ENCODE assay signal across 15 cellular contexts in the genomic region with DNA sequence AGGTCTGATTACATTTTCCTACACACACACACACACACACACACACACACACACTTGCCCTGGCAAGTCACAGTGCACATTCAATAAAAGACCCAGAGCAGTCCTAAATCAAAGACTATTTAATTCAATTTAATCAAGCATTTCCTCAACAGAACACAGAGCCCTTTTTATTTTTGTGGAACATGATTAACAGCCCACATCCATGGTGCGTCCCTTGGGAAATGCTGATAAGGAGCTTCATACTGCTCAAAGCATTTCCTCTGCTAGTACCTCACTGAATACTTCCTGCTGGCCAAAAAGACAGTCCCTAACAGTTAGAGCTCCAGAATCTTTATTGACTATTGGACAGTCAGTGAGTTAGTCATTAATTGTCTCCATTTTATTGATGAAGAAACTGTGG. TPM values are rescaled to one million over a fixed set of nuclear protein-coding genes. Genes with fewer than 3 reads are reported as not detected.
DNase-seq lines count a peak whose midpoint lies in the region; ATAC-seq lines count a peak whose summit lies in the region.
"Had no signal": no experiment of that assay in that cellular context is flagged by ENCODE, and none has a peak within 500 bp of the region (broad histone marks: within the 10 kb centered on the region; RNA-seq: fewer than 3 reads in every experiment).

No MANE protein-coding gene starts in this region.

- no peaks in the 10 kb centered on the region for H3K27me3 ChIP-seq in adipocyte (replicated peaks; ENCODE audit: control insufficient read depth, insufficient read depth, low read length)

- H3K36me3 ChIP-seq in adipocyte (ENCODE audit: control insufficient read depth, insufficient read depth, low read length, severe bottlenecking), result no peaks in the 10 kb centered on the region
- H3K36me3 ChIP-seq: prostate gland had no signal

- H3K4me1 ChIP-seq in adipocyte (ENCODE audit: control insufficient read depth, insufficient read depth, low read length), result peaks cover 18% of the 10 kb centered on the region
- H3K4me1 ChIP-seq: prostate gland had no signal

- no peak overlapping the region for H3K9ac ChIP-seq in adipocyte (ENCODE audit: low read length)

- no peak overlapping the region for H3K4me3 ChIP-seq in adipocyte (ENCODE audit: low read length)
- H3K4me3 ChIP-seq: prostate gland had no signal

- intact Hi-C loops in left cardiac atrium (cut with DNase I), result loop anchor here in 1 of 2 donors (10.0 kb wide), 1 partner anchor 71 kb away; a partner anchor contains a TSS
- intact Hi-C loops in sciatic nerve (cut with DNase I), result no loop called here

- peaks cover 6% of the 10 kb centered on the region for H3K9me3 ChIP-seq in adipocyte (ENCODE audit: control insufficient read depth, low read length)
- H3K9me3 ChIP-seq: prostate gland had no signal

- DNase-seq in EH (ENCODE audit: low read depth) (peak; percentile 57), adipocyte (ENCODE audit: low read depth) (peak; percentile 50), left cardiac atrium (peak; percentile 61), sciatic nerve (ENCODE audit: low spot score) (no peak), SIG-M5 treated with dmso at 0.1 percent for 504 hours (lab: John Stamatoyannopoulos, UW; ENCODE audit: unreplicated experiment) (no peak), globus pallidus (ENCODE audit: low spot score) (no peak), NCI-H446 (lab: John Stamatoyannopoulos, UW) (no peak)
- DNase-seq: activated CD4-positive, alpha-beta T cell treated with anti-CD3 and anti-CD28 coated beads for 1 hour; activated T-cell treated with anti-CD3 and anti-CD28 coated beads, Interleukin-2, amount 50 U/mL, for 48 hours; endodermal cell; NCI-H2081 treated with DMSO at 0.1 percent for 48 hours; stimulated activated CD4-positive, alpha-beta T cell treated with anti-CD3 and anti-CD28 coated beads, Interleukin-4, amount 100 ng/mL, for 24 hours; stimulated activated naive B cell treated with anti-CD40 and anti-IgM and Interleukin-4, amounts not matched to agents 10 μg/mL and 1 μg/mL and 100 μg/mL, for 72 hours had no signal

- ATAC-seq in left cardiac atrium (peak; percentile 77 to 86), sciatic nerve (peak; percentile 83), GM21526 (IDR thresholded peaks at IDR 0.05; ENCODE audit: low FRiP score, unreplicated experiment) (no peak)
- ATAC-seq: stimulated activated naive B cell treated with anti-CD40 and anti-IgM and Interleukin-4, amounts not matched to agents 10 μg/mL and 1 μg/mL and 100 μg/mL, for 72 hours had no signal

RNA-seq across cellular contexts. Expression of a gene that starts 43.1 kb away (rescaled TPM):
- total RNA-seq in left cardiac atrium (10 to 100 TPM; 49.9 to 52.9 TPM), sciatic nerve (75.7 TPM)

Comparison
In these comparisons a context has a peak if more than half of its experiments do, and no peak if none do; other contexts are left out.
1. DNase-seq: peak in EH (single experiment), adipocyte (single experiment) and left cardiac atrium (single experiment); none in sciatic nerve (single experiment), SIG-M5 treated with dmso at 0.1 percent for 504 hours (single experiment), globus pallidus (single experiment) and NCI-H446 (0 of 2).